In genomic region chr9:135501261-135502167, GRCh38 we compare ENCODE assay signal across 8 cellular contexts. TPM values are rescaled to one million over a fixed set of nuclear protein-coding genes. Genes with fewer than 3 reads are reported as not detected.
DNase-seq lines count a peak whose midpoint lies in the region; ATAC-seq and TF ChIP-seq lines count a peak whose summit lies in the region.

No MANE protein-coding gene starts in this region.

- no peak for ATAC-seq in HG03565 (IDR thresholded peaks at IDR 0.05; ENCODE audit: unreplicated experiment)
- no peak for ATAC-seq in HG03460 (IDR thresholded peaks at IDR 0.05; ENCODE audit: unreplicated experiment)

- in situ Hi-C loops in astrocyte of the cerebellum (cut with HindIII; ENCODE audit: low sequenced_read_pairs): loop anchor here (10.0 kb wide), 1 partner anchor 213 kb away; no protein-coding TSS in a partner anchor

- peak overlapping the region; percentile 87 for H3K4me3 ChIP-seq in astrocyte of the cerebellum (ENCODE audit: low read depth, low read length)

- peaks cover 0 to 4% (median 0%) of the 10 kb centered on the region in 3 donors for H3K36me3 Mint-ChIP-seq in immature natural killer cell

- H3K27ac Mint-ChIP-seq in immature natural killer cell: peak overlapping the region in 3 of 6 donors; percentile 44 to 67 (median 51)

- H3K9me3 Mint-ChIP-seq in immature natural killer cell: no peaks in the 10 kb centered on the region

- peaks cover 20 to 25% of the 10 kb centered on the region in 2 donors for H3K4me1 Mint-ChIP-seq in immature natural killer cell

- DNase-seq in COR-L47 (lab: John Stamatoyannopoulos, UW) (peak; percentile 57), HPDE6-E6E7 (ENCODE audit: extremely low spot score) (peak; percentile 52), astrocyte of the cerebellum (ENCODE audit: low read depth) (no peak), immature natural killer cell (no peak), stromal cell of bone marrow (ENCODE audit: low read depth) (peak; percentile 31), erythroblast (lab: John Stamatoyannopoulos, UW) (no peak)

- H3K4me3 Mint-ChIP-seq in immature natural killer cell: peak overlapping the region; percentile 84 to 94 (median 86)

- peaks cover 0 to 6% (median 2%) of the 10 kb centered on the region in 3 donors for H3K27me3 Mint-ChIP-seq in immature natural killer cell (ENCODE audit: low read depth in 3 of 3)

- no peak for TF ChIP-seq POLR2A in erythroblast (IDR thresholded peaks at IDR 0.05; ENCODE audit: low read length)

- TF ChIP-seq CTCF in astrocyte of the cerebellum (IDR thresholded peaks at IDR 0.05; ENCODE audit: low read depth, low read length, missing control alignments): no peak

RNA-seq across cellular contexts. Expression of gene MRPS2, which starts 1.0 kb away (rescaled TPM):
- polyA plus RNA-seq in immature natural killer cell: 10 to 100 TPM; 28.6 to 53.4 (median 32.9) TPM

RNA-seq across cellular contexts. Expression of gene LCN1, which starts 19.7 kb away (rescaled TPM):
- polyA plus RNA-seq in immature natural killer cell: not detected

RNA-seq across cellular contexts. Expression of gene PPP1R26, which starts 21.9 kb away (rescaled TPM):
- polyA plus RNA-seq in immature natural killer cell: 1 to 10 TPM in 1 of 3 donors, under 1 TPM in 2; 0.29 to 1.2 (median 0.39) TPM

RNA-seq across cellular contexts. Expression of gene OBP2A, which starts 44.4 kb away (rescaled TPM):
- not detected for polyA plus RNA-seq in immature natural killer cell

Comparison
In these comparisons a context has a peak if more than half of its experiments do, and no peak if none do; other contexts are left out.
1. DNase-seq: peak in COR-L47 (single experiment), HPDE6-E6E7 (single experiment) and stromal cell of bone marrow (single experiment); none in astrocyte of the cerebellum (single experiment), immature natural killer cell (0 of 3) and erythroblast (0 of 2).